In genomic region chr11:79925570-79925969, GRCh38 we compare ENCODE assay signal across 21 cellular contexts.
DNase-seq lines count a peak whose midpoint lies in the region; ATAC-seq and TF ChIP-seq lines count a peak whose summit lies in the region.
"Had no signal": no experiment of that assay in that cellular context is flagged by ENCODE, and none has a peak within 500 bp of the region (broad histone marks: within the 10 kb centered on the region; RNA-seq: fewer than 3 reads in every experiment).

No MANE protein-coding gene starts in this region.

- no peaks in the 10 kb centered on the region for H3K9me3 ChIP-seq in upper lobe of left lung
- H3K9me3 ChIP-seq: esophagus squamous epithelium, left lung had no signal

- intact Hi-C loops in activated T-helper 1 cell treated with anti-CD3 and anti-CD28 coated beads, Interleukin-12 subunit alpha, Interleukin-12 subunit beta, Interleukin-2, Interleukin-4 antibody, amounts not matched to agents 30 ng/mL and 10 ng/mL and 1 ng/mL, durations not matched to agents 14 hours and 24 hours and 36 hours (cut with micrococcal nuclease): no loop called here

- no peaks in the 10 kb centered on the region for H3K27me3 ChIP-seq in upper lobe of left lung
- H3K27me3 ChIP-seq: esophagus squamous epithelium, hepatocyte, left lung had no signal

- H3K27ac ChIP-seq in upper lobe of left lung: no peak overlapping the region
- H3K27ac ChIP-seq: esophagus squamous epithelium, hepatocyte, KMS-11, left lung had no signal

- H3K36me3 Mint-ChIP-seq in activated T-helper 1 cell treated with anti-CD3 and anti-CD28 coated beads, Interleukin-12 subunit alpha, Interleukin-12 subunit beta, Interleukin-2, Interleukin-4 antibody, amounts not matched to agents 30 ng/mL and 10 ng/mL and 1 ng/mL, durations not matched to agents 14 hours and 24 hours and 36 hours (ENCODE audit: low read depth): no peaks in the 10 kb centered on the region
- H3K36me3 Mint-ChIP-seq: activated CD4-positive, alpha-beta memory T cell treated with anti-CD3 and anti-CD28 coated beads for 36 hours; naive B cell had no signal

- H3K27ac Mint-ChIP-seq in activated T-helper 1 cell treated with anti-CD3 and anti-CD28 coated beads, Interleukin-12 subunit alpha, Interleukin-12 subunit beta, Interleukin-2, Interleukin-4 antibody, amounts not matched to agents 30 ng/mL and 10 ng/mL and 1 ng/mL, durations not matched to agents 14 hours and 24 hours and 36 hours: no peak overlapping the region
- H3K27ac Mint-ChIP-seq: activated CD4-positive, alpha-beta memory T cell treated with anti-CD3 and anti-CD28 coated beads for 36 hours; activated T-helper 2 cell treated with anti-CD3 and anti-CD28 coated beads, Interferon-gamma antibody, Interleukin-2, Interleukin-4, amounts not matched to agents 10 μg/mL and 5 μg/mL and 100 μg/mL, durations not matched to agents 14 hours and 24 hours and 36 hours; naive B cell had no signal

- no peak for TF ChIP-seq EP300 in upper lobe of left lung (IDR thresholded peaks at IDR 0.05)

- no peaks in the 10 kb centered on the region for H3K4me1 Mint-ChIP-seq in activated T-helper 1 cell treated with anti-CD3 and anti-CD28 coated beads, Interleukin-12 subunit alpha, Interleukin-12 subunit beta, Interleukin-2, Interleukin-4 antibody, amounts not matched to agents 30 ng/mL and 10 ng/mL and 1 ng/mL, durations not matched to agents 14 hours and 24 hours and 36 hours (ENCODE audit: low read depth)
- H3K4me1 Mint-ChIP-seq: naive B cell had no signal

- H3K4me3 ChIP-seq in upper lobe of left lung: no peak overlapping the region
- H3K4me3 ChIP-seq: esophagus squamous epithelium, hepatocyte, left lung had no signal

- no peaks in the 10 kb centered on the region for H3K9me3 Mint-ChIP-seq in activated T-helper 1 cell treated with anti-CD3 and anti-CD28 coated beads, Interleukin-12 subunit alpha, Interleukin-12 subunit beta, Interleukin-2, Interleukin-4 antibody, amounts not matched to agents 30 ng/mL and 10 ng/mL and 1 ng/mL, durations not matched to agents 14 hours and 24 hours and 36 hours
- H3K9me3 Mint-ChIP-seq: activated T-helper 2 cell treated with anti-CD3 and anti-CD28 coated beads, Interferon-gamma antibody, Interleukin-2, Interleukin-4, amounts not matched to agents 10 μg/mL and 5 μg/mL and 100 μg/mL, durations not matched to agents 14 hours and 24 hours and 36 hours had no signal

- no peaks in the 10 kb centered on the region for H3K36me3 ChIP-seq in upper lobe of left lung
- H3K36me3 ChIP-seq: esophagus squamous epithelium, left lung had no signal

- no peaks in the 10 kb centered on the region for H3K4me1 ChIP-seq in upper lobe of left lung
- H3K4me1 ChIP-seq: esophagus squamous epithelium, left lung had no signal

- TF ChIP-seq CTCF in upper lobe of left lung (IDR thresholded peaks at IDR 0.05): no peak

- no peak overlapping the region for H3K4me3 Mint-ChIP-seq in activated T-helper 1 cell treated with anti-CD3 and anti-CD28 coated beads, Interleukin-12 subunit alpha, Interleukin-12 subunit beta, Interleukin-2, Interleukin-4 antibody, amounts not matched to agents 30 ng/mL and 10 ng/mL and 1 ng/mL, durations not matched to agents 14 hours and 24 hours and 36 hours
- H3K4me3 Mint-ChIP-seq: activated CD4-positive, alpha-beta memory T cell treated with anti-CD3 and anti-CD28 coated beads for 36 hours; naive B cell had no signal

- TF ChIP-seq POLR2A in upper lobe of left lung (IDR thresholded peaks at IDR 0.05): no peak

- ATAC-seq in GM18517 (IDR thresholded peaks at IDR 0.05; ENCODE audit: unreplicated experiment) (peak; percentile 90), GM21367 (IDR thresholded peaks at IDR 0.05; ENCODE audit: unreplicated experiment) (peak; percentile 91), HG02938 (IDR thresholded peaks at IDR 0.05; ENCODE audit: unreplicated experiment) (peak; percentile 91), HG03520 (IDR thresholded peaks at IDR 0.05; ENCODE audit: unreplicated experiment) (peak; percentile 91), HG03039 (IDR thresholded peaks at IDR 0.05; ENCODE audit: unreplicated experiment) (no peak), upper lobe of left lung (ENCODE audit: low FRiP score in 2 of 2) (no peak)
- ATAC-seq: left lung, Right ventricle myocardium inferior had no signal

- DNase-seq in activated T-helper 1 cell treated with anti-CD3 and anti-CD28 coated beads, Interleukin-12 subunit alpha, Interleukin-12 subunit beta, Interleukin-2, Interleukin-4 antibody, amounts not matched to agents 30 ng/mL and 10 ng/mL and 1 ng/mL, durations not matched to agents 14 hours and 24 hours and 36 hours (ENCODE audit: low spot score): no peak
- DNase-seq in upper lobe of left lung: no peak
- no peak for DNase-seq in activated CD4-positive, alpha-beta T cell treated with anti-CD3 and anti-CD28 coated beads, Interleukin-2, amount 50 U/mL, for 48 hours
- DNase-seq: activated CD4-positive, alpha-beta memory T cell treated with anti-CD3 and anti-CD28 coated beads for 36 hours; cortex of kidney; esophagus squamous epithelium; left lung; naive B cell; NCI-H1694 treated with DMSO at 0.1 percent for 48 hours; NCI-H526 treated with DMSO at 0.1 percent for 48 hours; stimulated activated CD8-positive, alpha-beta memory T cell treated with anti-CD3 and anti-CD28 coated beads, Interleukin-4, amount 100 ng/mL, for 48 hours; T-helper 9 cell had no signal

- 77 to 80% methylated on average over 3 of the region's 3 CpGs for whole genome bisulfite sequencing in upper lobe of left lung, 2 donors

- peaks cover 2% of the 10 kb centered on the region for H3K27me3 Mint-ChIP-seq in activated T-helper 1 cell treated with anti-CD3 and anti-CD28 coated beads, Interleukin-12 subunit alpha, Interleukin-12 subunit beta, Interleukin-2, Interleukin-4 antibody, amounts not matched to agents 30 ng/mL and 10 ng/mL and 1 ng/mL, durations not matched to agents 14 hours and 24 hours and 36 hours (ENCODE audit: insufficient read depth)
- H3K27me3 Mint-ChIP-seq: activated CD4-positive, alpha-beta memory T cell treated with anti-CD3 and anti-CD28 coated beads for 36 hours; naive B cell had no signal

Comparison
In these comparisons a context has a peak if more than half of its experiments do, and no peak if none do; other contexts are left out.
1. ATAC-seq: peak in GM18517 (single experiment), GM21367 (single experiment), HG02938 (single experiment) and HG03520 (single experiment); none in HG03039 (single experiment) and upper lobe of left lung (0 of 2).